Comparison of ENCODE assay signal across 21 cellular contexts in genomic region chr15:66413555-66413954, GRCh38. TPM values are rescaled to one million over a fixed set of nuclear protein-coding genes. Genes with fewer than 3 reads are reported as not detected.
DNase-seq lines count a peak whose midpoint lies in the region; ATAC-seq, FAIRE-seq and TF ChIP-seq lines count a peak whose summit lies in the region.
"Had no signal": no experiment of that assay in that cellular context is flagged by ENCODE, and none has a peak within 500 bp of the region (broad histone marks: within the 10 kb centered on the region; RNA-seq: fewer than 3 reads in every experiment).

No MANE protein-coding gene starts in this region.

- H3K36me3 ChIP-seq in HEK293 (ENCODE audit: control insufficient read depth in 2 of 2, insufficient read depth in 1 of 2, low read length in 2 of 2) (no peaks in the 10 kb centered on the region), HepG2 (replicated peaks in 1 of 2; ENCODE audit: control insufficient read depth in 1 of 2, insufficient read depth in 2 of 2, low read length in 2 of 2) (peaks cover 0 to 5% of the 10 kb centered on the region in 2 experiments; a peak in 2 of 5 replicates)

- TF ChIP-seq CTCF in HEK293 (tag by site-specific recombination; IDR thresholded peaks at IDR 0.05) (no peak), HepG2 (CRISPR knock-in tag; IDR thresholded peaks at IDR 0.05) (no peak)

- TF ChIP-seq RAD21 in HepG2 (CRISPR knock-in tag; IDR thresholded peaks at IDR 0.05), result no peak

- 97% methylated on average over 1 of the region's 1 CpG for WGBS in HepG2 (ENCODE audit: low lambda C conversion rate)

- BruUV-seq in HepG2 (replicated peaks; lab: Mats Ljungman, UMichigan), result no TSS peak

- H3K9me3 ChIP-seq in HEK293 (ENCODE audit: control insufficient read depth, insufficient read depth, low read depth, low read length) (peaks cover 4% of the 10 kb centered on the region; the same call in 1 of the 2 replicates), HepG2 (ENCODE audit: low read length) (peaks cover 9% of the 10 kb centered on the region; the same call in 1 of the 2 replicates)

- TF ChIP-seq POLR2A in HepG2 (IDR thresholded peaks at IDR 0.05; ENCODE audit: insufficient read depth in 1 of 2, low read depth in 2 of 2, low read length in 2 of 2), result no peak

- in situ Hi-C loops in HepG2 (cut with HindIII; ENCODE audit: extremely low pct_ligation_motif_present, low pct_unique_long_range_greater_than_20kb), result no loop called here

- H3K27ac ChIP-seq in HEK293 (ENCODE audit: extremely low read depth, low read depth, low read length), result no peak overlapping the region
- H3K27ac ChIP-seq in HepG2 (ENCODE audit: extremely low read length, insufficient read depth, low read length), result no peak overlapping the region
- H3K27ac ChIP-seq: HL-60 had no signal

- no peak for DNase-seq in activated naive CD8-positive, alpha-beta T cell treated with anti-CD3 and anti-CD28 coated beads, Interleukin-2, amount 50 U/mL, for 24 hours
- DNase-seq in activated CD4-positive, alpha-beta memory T cell treated with anti-CD3 and anti-CD28 coated beads, Interleukin-2, amount 10 ng/mL, durations not matched to agents 7 days and 5 days, result no peak
- DNase-seq in HepG2 (ENCODE audit: low spot score) (no peak), left cardiac atrium (no peak)
- DNase-seq: ACHN; AML-193; Calu3; CD8-positive, alpha-beta T cell; DMS79 treated with DMSO at 0.1 percent for 48 hours; GF-D8; HCEC 1CT; HFFc6; IMR-90 had no signal

- intact Hi-C loops in dendritic cell treated with granulocyte-macrophage colony-stimulating factor and Interleukin-4, amounts not matched to agents 40 ng/mL and 50 ng/mL, for 4 days (cut with micrococcal nuclease), result no loop called here
- intact Hi-C loops in HepG2 (cut with micrococcal nuclease; ENCODE audit: unreplicated experiment) (no loop called here), left cardiac atrium (cut with DNase I) (no loop called here)

- POLR2A ChIA-PET in HEK293 (lab: Yijun Ruan, JAX), result no interaction called here
- POLR2A ChIA-PET in activated CD4-positive, alpha-beta memory T cell treated with anti-CD3 and anti-CD28 coated beads, Interleukin-2, amount 10 ng/mL, durations not matched to agents 7 days and 5 days (lab: Charles Lee), result interaction anchor here (1.0 kb wide), 1 partner anchor 12 kb away, joined by 4 read pairs; no protein-coding TSS in a partner anchor
- POLR2A ChIA-PET in HepG2 (lab: Yijun Ruan, JAX), result no interaction called here

- H3K36me3 Mint-ChIP-seq in activated naive CD8-positive, alpha-beta T cell, result peaks cover 10% of the 10 kb centered on the region
- H3K36me3 Mint-ChIP-seq in activated naive CD8-positive, alpha-beta T cell treated with anti-CD3 and anti-CD28 coated beads, Interleukin-2, amount 50 U/mL, for 24 hours (ENCODE audit: low read depth), result peaks cover 46% of the 10 kb centered on the region
- H3K36me3 Mint-ChIP-seq in dendritic cell treated with granulocyte-macrophage colony-stimulating factor and Interleukin-4, amounts not matched to agents 40 ng/mL and 50 ng/mL, for 4 days (ENCODE audit: low read depth), result peaks cover 25% of the 10 kb centered on the region
- peaks cover 66% of the 10 kb centered on the region for H3K36me3 Mint-ChIP-seq in activated CD4-positive, alpha-beta memory T cell treated with anti-CD3 and anti-CD28 coated beads, Interleukin-2, amount 10 ng/mL, durations not matched to agents 7 days and 5 days (ENCODE audit: low read depth)

- no peak overlapping the region for H3K9ac ChIP-seq in HepG2 (ENCODE audit: insufficient read depth, low read depth, low read length)

- no peak for ATAC-seq in activated naive CD8-positive, alpha-beta T cell treated with anti-CD3 and anti-CD28 coated beads, Interleukin-2, amount 50 U/mL, for 24 hours
- ATAC-seq in HepG2, result no peak
- ATAC-seq in left cardiac atrium, result no peak
- ATAC-seq: CD8-positive, alpha-beta T cell; GM23338 had no signal

- H3K4me3 ChIP-seq in HEK293 (ENCODE audit: low read depth, low read length), result no peak overlapping the region
- H3K4me3 ChIP-seq in HepG2 (replicated peaks in 1 of 3; ENCODE audit: insufficient read depth in 1 of 3, low read depth in 2 of 3, low read length in 3 of 3), result no peak overlapping the region
- H3K4me3 ChIP-seq: GM23338 had no signal

- no peak overlapping the region for H2AFZ ChIP-seq in HepG2 (ENCODE audit: low read length)
- H2AFZ ChIP-seq: GM23338 had no signal

- peak overlapping the region; percentile 34 for H3K27ac Mint-ChIP-seq in activated naive CD8-positive, alpha-beta T cell
- H3K27ac Mint-ChIP-seq in activated naive CD8-positive, alpha-beta T cell treated with anti-CD3 and anti-CD28 coated beads, Interleukin-2, amount 50 U/mL, for 24 hours, result no peak overlapping the region
- peak overlapping the region; percentile 28 for H3K27ac Mint-ChIP-seq in dendritic cell treated with granulocyte-macrophage colony-stimulating factor and Interleukin-4, amounts not matched to agents 40 ng/mL and 50 ng/mL, for 4 days
- H3K27ac Mint-ChIP-seq in activated CD4-positive, alpha-beta memory T cell treated with anti-CD3 and anti-CD28 coated beads, Interleukin-2, amount 10 ng/mL, durations not matched to agents 7 days and 5 days, result no peak overlapping the region
- H3K27ac Mint-ChIP-seq: CD8-positive, alpha-beta T cell; GM23338; HFFc6 had no signal

- no peaks in the 10 kb centered on the region for H3K9me3 Mint-ChIP-seq in activated naive CD8-positive, alpha-beta T cell (ENCODE audit: low read depth)
- H3K9me3 Mint-ChIP-seq in activated naive CD8-positive, alpha-beta T cell treated with anti-CD3 and anti-CD28 coated beads, Interleukin-2, amount 50 U/mL, for 24 hours, result peaks cover 18% of the 10 kb centered on the region
- H3K9me3 Mint-ChIP-seq in dendritic cell treated with granulocyte-macrophage colony-stimulating factor and Interleukin-4, amounts not matched to agents 40 ng/mL and 50 ng/mL, for 4 days, result no peaks in the 10 kb centered on the region
- H3K9me3 Mint-ChIP-seq in activated CD4-positive, alpha-beta memory T cell treated with anti-CD3 and anti-CD28 coated beads, Interleukin-2, amount 10 ng/mL, durations not matched to agents 7 days and 5 days, result peaks cover 23% of the 10 kb centered on the region

- TF ChIP-seq EP300 in HepG2 (IDR thresholded peaks at IDR 0.05; ENCODE audit: low read depth in 2 of 2, low read length in 2 of 2), result no peak
- TF ChIP-seq EP300 in HepG2 (CRISPR knock-in tag; IDR thresholded peaks at IDR 0.05; ENCODE audit: borderline replicate concordance), result no peak

- H3K4me3 Mint-ChIP-seq in activated naive CD8-positive, alpha-beta T cell, result no peak overlapping the region
- H3K4me3 Mint-ChIP-seq in activated naive CD8-positive, alpha-beta T cell treated with anti-CD3 and anti-CD28 coated beads, Interleukin-2, amount 50 U/mL, for 24 hours, result no peak overlapping the region
- H3K4me3 Mint-ChIP-seq in dendritic cell treated with granulocyte-macrophage colony-stimulating factor and Interleukin-4, amounts not matched to agents 40 ng/mL and 50 ng/mL, for 4 days, result no peak overlapping the region
- no peak overlapping the region for H3K4me3 Mint-ChIP-seq in activated CD4-positive, alpha-beta memory T cell treated with anti-CD3 and anti-CD28 coated beads, Interleukin-2, amount 10 ng/mL, durations not matched to agents 7 days and 5 days
- H3K4me3 Mint-ChIP-seq: CD14-positive monocyte; CD8-positive, alpha-beta T cell; GM23338; HFFc6 had no signal

- H3K4me1 ChIP-seq in HEK293 (ENCODE audit: control insufficient read depth, insufficient read depth, low read length) (peaks cover 18% of the 10 kb centered on the region), HepG2 (ENCODE audit: insufficient read depth, low read length) (peaks cover 32% of the 10 kb centered on the region)

- H3K27me3 Mint-ChIP-seq in activated naive CD8-positive, alpha-beta T cell, result no peaks in the 10 kb centered on the region
- H3K27me3 Mint-ChIP-seq in activated naive CD8-positive, alpha-beta T cell treated with anti-CD3 and anti-CD28 coated beads, Interleukin-2, amount 50 U/mL, for 24 hours, result no peaks in the 10 kb centered on the region
- H3K27me3 Mint-ChIP-seq in dendritic cell treated with granulocyte-macrophage colony-stimulating factor and Interleukin-4, amounts not matched to agents 40 ng/mL and 50 ng/mL, for 4 days, result no peaks in the 10 kb centered on the region
- no peaks in the 10 kb centered on the region for H3K27me3 Mint-ChIP-seq in activated CD4-positive, alpha-beta memory T cell treated with anti-CD3 and anti-CD28 coated beads, Interleukin-2, amount 10 ng/mL, durations not matched to agents 7 days and 5 days

- peaks cover 21% of the 10 kb centered on the region for H4K20me1 ChIP-seq in HepG2 (ENCODE audit: insufficient read depth, low read length)

- CTCF ChIA-PET in HEK293 (lab: Yijun Ruan, JAX), result interaction anchor here (0.6 to 1.7 kb wide), 2 partner anchors 9 to 19 kb away, joined by 3 to 8 read pairs; no protein-coding TSS in a partner anchor
- CTCF ChIA-PET in activated CD4-positive, alpha-beta memory T cell treated with anti-CD3 and anti-CD28 coated beads, Interleukin-2, amount 10 ng/mL, durations not matched to agents 7 days and 5 days (lab: Charles Lee), result interaction anchor here (1.1 to 2.2 kb wide), 2 partner anchors 11 to 84 kb away, joined by 3 to 7 read pairs; partner anchors contain the start of gene SNAPC5
- CTCF ChIA-PET in HepG2 (lab: Yijun Ruan, JAX; ENCODE audit: low intra/inter-chr PET ratio, low total read pairs), result no interaction called here

- no peaks in the 10 kb centered on the region for H3K27me3 ChIP-seq in HepG2 (ENCODE audit: control insufficient read depth in 1 of 2, insufficient read depth in 2 of 2, low read length in 2 of 2)

- peaks cover 89% of the 10 kb centered on the region for H3K79me2 ChIP-seq in HepG2 (ENCODE audit: insufficient read depth, low read length)

- H3K4me2 ChIP-seq in HepG2 (ENCODE audit: low read depth, low read length), result no peak overlapping the region
- H3K4me2 ChIP-seq: GM23338 had no signal

- peaks cover 77% of the 10 kb centered on the region for H3K4me1 Mint-ChIP-seq in activated naive CD8-positive, alpha-beta T cell (ENCODE audit: low read depth)
- peaks cover 76% of the 10 kb centered on the region for H3K4me1 Mint-ChIP-seq in activated naive CD8-positive, alpha-beta T cell treated with anti-CD3 and anti-CD28 coated beads, Interleukin-2, amount 50 U/mL, for 24 hours
- peaks cover 87% of the 10 kb centered on the region for H3K4me1 Mint-ChIP-seq in dendritic cell treated with granulocyte-macrophage colony-stimulating factor and Interleukin-4, amounts not matched to agents 40 ng/mL and 50 ng/mL, for 4 days (ENCODE audit: low read depth)
- peaks cover 75% of the 10 kb centered on the region for H3K4me1 Mint-ChIP-seq in activated CD4-positive, alpha-beta memory T cell treated with anti-CD3 and anti-CD28 coated beads, Interleukin-2, amount 10 ng/mL, durations not matched to agents 7 days and 5 days

- FAIRE-seq in HepG2 (lab: Jason Lieb, UNC), result no peak
- FAIRE-seq: A204.1, H54 had no signal

RNA-seq across cellular contexts. Expression of gene MAP2K1, which starts 26.8 kb away (rescaled TPM):
- 10 to 100 TPM; 87.6 to 89.0 TPM for total RNA-seq in activated CD4-positive, alpha-beta memory T cell treated with anti-CD3 and anti-CD28 coated beads, Interleukin-2, amount 10 ng/mL, durations not matched to agents 7 days and 5 days
- total RNA-seq in HepG2 (2016; rRNA removed; fragmentation: Illumina TruSeq; extraction: Trizol) (24.1 and 29.5 TPM in 2 replicates), left cardiac atrium (10 to 100 TPM; 40.3 to 52.3 TPM)
- total RNA-seq in HepG2 (2016; cell fraction: cytosol; rRNA removed; fragmentation: Illumina TruSeq; extraction: Trizol; ENCODE audit: low read depth), result 6.0 and 7.6 TPM in 2 replicates
- total RNA-seq in HepG2 (2016; cell fraction: insoluble cytoplasmic fraction; rRNA removed; fragmentation: Illumina TruSeq; extraction: Trizol), result 24.7 TPM in 2 replicates
- 10.8 and 12.5 TPM in 2 replicates for total RNA-seq in HepG2 (2016; cell fraction: membrane; rRNA removed; fragmentation: Illumina TruSeq; extraction: Trizol)
- total RNA-seq in HepG2 (2016; cell fraction: nucleus; rRNA removed; fragmentation: Illumina TruSeq; extraction: Trizol), result 17.5 and 19.9 TPM in 2 replicates
- 38.7 and 49.2 TPM in 2 replicates for polyA plus RNA-seq in HepG2 (2011; rRNA removed)
- 26.4 and 36.9 TPM in 2 replicates for polyA plus RNA-seq in HepG2 (2011; cell fraction: cytosol; rRNA removed)
- 10.8 and 11.7 TPM in 2 replicates for polyA plus RNA-seq in HepG2 (2011; cell fraction: nucleus; rRNA removed)
- 51.8 and 52.1 TPM in 2 replicates for polyA plus RNA-seq in HepG2 (2012)
- 2.0 and 2.9 TPM in 2 replicates for polyA plus RNA-seq in HepG2 (2016; cell fraction: cytosol; fragmentation: Illumina TruSeq; extraction: Trizol; ENCODE audit: low read depth)
- polyA plus RNA-seq in HepG2 (2016; cell fraction: insoluble cytoplasmic fraction; fragmentation: Illumina TruSeq; extraction: Trizol; ENCODE audit: low read depth), result 38.8 and 38.9 TPM in 2 replicates
- polyA plus RNA-seq in HepG2 (2016; cell fraction: membrane; fragmentation: Illumina TruSeq; extraction: Trizol; ENCODE audit: low read depth), result 7.0 and 8.7 TPM in 2 replicates
- polyA plus RNA-seq in HepG2 (2016; cell fraction: nucleus; fragmentation: Illumina TruSeq; extraction: Trizol; ENCODE audit: insufficient read depth, low read depth), result 34.4 and 35.4 TPM in 2 replicates
- 29.5 and 34.7 TPM in 2 replicates for polyA minus RNA-seq in HepG2 (2011; rRNA and poly(A)+ RNA removed; ENCODE audit: low replicate concordance)
- 14.6 and 16.6 TPM in 2 replicates for polyA minus RNA-seq in HepG2 (2011; cell fraction: cytosol; rRNA and poly(A)+ RNA removed)
- 11.5 and 12.9 TPM in 2 replicates for polyA minus RNA-seq in HepG2 (2011; cell fraction: nucleus; rRNA and poly(A)+ RNA removed)

RNA-seq across cellular contexts. Expression of gene TIPIN, which starts 57.1 kb away (rescaled TPM):
- 10 to 100 TPM; 27.2 to 28.9 TPM for total RNA-seq in activated CD4-positive, alpha-beta memory T cell treated with anti-CD3 and anti-CD28 coated beads, Interleukin-2, amount 10 ng/mL, durations not matched to agents 7 days and 5 days
- 28.6 and 37.9 TPM in 2 replicates for total RNA-seq in HepG2 (2016; rRNA removed; fragmentation: Illumina TruSeq; extraction: Trizol)
- 5.3 and 5.4 TPM in 2 replicates for total RNA-seq in HepG2 (2016; cell fraction: cytosol; rRNA removed; fragmentation: Illumina TruSeq; extraction: Trizol; ENCODE audit: low read depth)
- 26.8 and 38.3 TPM in 2 replicates for total RNA-seq in HepG2 (2016; cell fraction: insoluble cytoplasmic fraction; rRNA removed; fragmentation: Illumina TruSeq; extraction: Trizol)
- 5.5 and 7.9 TPM in 2 replicates for total RNA-seq in HepG2 (2016; cell fraction: membrane; rRNA removed; fragmentation: Illumina TruSeq; extraction: Trizol)
- total RNA-seq in HepG2 (2016; cell fraction: nucleus; rRNA removed; fragmentation: Illumina TruSeq; extraction: Trizol), result 10.5 and 12.5 TPM in 2 replicates
- polyA plus RNA-seq in HepG2 (2011; rRNA removed), result 2.3 and 2.7 TPM in 2 replicates
- 1.4 and 2.1 TPM in 2 replicates for polyA plus RNA-seq in HepG2 (2011; cell fraction: cytosol; rRNA removed)
- 1.2 and 1.3 TPM in 2 replicates for polyA plus RNA-seq in HepG2 (2011; cell fraction: nucleus; rRNA removed)
- polyA plus RNA-seq in HepG2 (2012), result 5.3 and 9.6 TPM in 2 replicates
- 2.3 and 3.4 TPM in 2 replicates for polyA plus RNA-seq in HepG2 (2016; cell fraction: cytosol; fragmentation: Illumina TruSeq; extraction: Trizol; ENCODE audit: low read depth)
- 34.8 and 37.9 TPM in 2 replicates for polyA plus RNA-seq in HepG2 (2016; cell fraction: insoluble cytoplasmic fraction; fragmentation: Illumina TruSeq; extraction: Trizol; ENCODE audit: low read depth)
- polyA plus RNA-seq in HepG2 (2016; cell fraction: membrane; fragmentation: Illumina TruSeq; extraction: Trizol; ENCODE audit: low read depth), result 3.6 and 4.5 TPM in 2 replicates
- polyA plus RNA-seq in HepG2 (2016; cell fraction: nucleus; fragmentation: Illumina TruSeq; extraction: Trizol; ENCODE audit: insufficient read depth, low read depth), result 12.9 and 15.4 TPM in 2 replicates
- polyA minus RNA-seq in HepG2 (2011; rRNA and poly(A)+ RNA removed; ENCODE audit: low replicate concordance), result 0.54 and 5.3 TPM in 2 replicates
- polyA minus RNA-seq in HepG2 (2011; cell fraction: cytosol; rRNA and poly(A)+ RNA removed), result 2.4 and 2.8 TPM in 2 replicates
- polyA minus RNA-seq in HepG2 (2011; cell fraction: nucleus; rRNA and poly(A)+ RNA removed), result 4.2 and 7.0 TPM in 2 replicates
- 1 to 10 TPM; 4.3 to 6.1 TPM for total RNA-seq in left cardiac atrium

Comparison
In these comparisons a context has a peak if more than half of its experiments do, and no peak if none do; other contexts are left out.
1. H3K27ac Mint-ChIP-seq: peak in activated naive CD8-positive, alpha-beta T cell (single experiment) and dendritic cell treated with granulocyte-macrophage colony-stimulating factor and Interleukin-4, amounts not matched to agents 40 ng/mL and 50 ng/mL, for 4 days (single experiment); none in activated naive CD8-positive, alpha-beta T cell treated with anti-CD3 and anti-CD28 coated beads, Interleukin-2, amount 50 U/mL, for 24 hours (single experiment) and activated CD4-positive, alpha-beta memory T cell treated with anti-CD3 and anti-CD28 coated beads, Interleukin-2, amount 10 ng/mL, durations not matched to agents 7 days and 5 days (single experiment).